Comparison of ENCODE assay signal across 8 cellular contexts in the genomic region with DNA sequence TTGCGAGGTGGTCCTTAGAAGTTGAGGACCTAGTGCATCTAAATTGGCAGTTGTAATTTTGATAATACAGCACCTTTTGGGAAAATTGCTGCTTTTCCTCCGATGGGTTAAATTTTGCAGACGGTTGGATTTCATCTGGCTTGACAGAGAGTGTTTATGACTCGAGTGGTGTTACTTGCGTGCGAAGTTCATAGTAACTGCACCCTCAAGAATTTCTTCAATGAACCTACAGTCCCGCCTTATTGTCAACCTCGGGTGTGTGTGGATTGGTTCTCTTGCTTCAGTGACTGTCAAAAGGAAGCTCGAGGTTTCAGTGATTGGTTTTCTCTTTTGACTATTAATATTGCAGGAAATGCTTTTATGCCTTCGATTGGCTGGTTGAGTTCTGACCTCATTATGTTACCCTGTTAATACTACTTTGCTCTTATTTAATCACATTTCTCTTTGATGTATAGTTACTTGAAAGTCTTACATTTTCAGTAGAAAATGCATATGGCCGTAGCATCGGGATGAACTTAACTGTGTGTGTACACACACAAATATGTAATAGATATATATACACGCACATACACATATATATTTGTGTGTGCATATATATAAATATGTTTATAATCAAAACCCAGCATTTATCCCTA. TPM values are rescaled to one million over a fixed set of nuclear protein-coding genes. Genes with fewer than 3 reads are reported as not detected.
DNase-seq lines count a peak whose midpoint lies in the region; ATAC-seq and TF ChIP-seq lines count a peak whose summit lies in the region.

No MANE protein-coding gene starts in this region.

- TF ChIP-seq CTCF in MCF 10A (IDR thresholded peaks at IDR 0.05; ENCODE audit: unreplicated experiment), result no peak

- H3K36me3 Mint-ChIP-seq in MCF 10A (ENCODE audit: insufficient read depth, unreplicated experiment), result peaks cover 5% of the 10 kb centered on the region

- no peaks in the 10 kb centered on the region for H3K9me3 Mint-ChIP-seq in MCF 10A (ENCODE audit: unreplicated experiment)

- peak overlapping the region; percentile 99 for H3K27ac Mint-ChIP-seq in MCF 10A (ENCODE audit: low read depth, unreplicated experiment)

- peak; percentile 38 for ATAC-seq in HG02798 (IDR thresholded peaks at IDR 0.05; ENCODE audit: poor library complexity, unreplicated experiment)

- intact Hi-C loops in MCF 10A (cut with micrococcal nuclease), result loop anchor here (1.0 to 10.0 kb wide), 5 partner anchors 109 to 939 kb away; partner anchors contain the start of genes MBD5, MMADHC and ORC4

- no peaks in the 10 kb centered on the region for H3K27me3 Mint-ChIP-seq in MCF 10A (ENCODE audit: insufficient read depth, unreplicated experiment)

- POLR2A ChIA-PET in MCF 10A (lab: Yijun Ruan, JAX), result interaction anchor here (0.6 to 1.6 kb wide), 13 partner anchors 8 to 967 kb away, joined by 3 to 11 read pairs (median 3); no protein-coding TSS in a partner anchor

- DNase-seq in NCI-H2107 treated with DMSO at 0.1 percent for 48 hours (lab: John Stamatoyannopoulos, UW; ENCODE audit: unreplicated experiment) (peak; percentile 53), NCI-H2107 (lab: John Stamatoyannopoulos, UW) (no peak), NCI-H1417 (lab: John Stamatoyannopoulos, UW) (peak; percentile 42 to 86 (median 71)), T-helper 2 cell (peak in 4 of 5 experiments; percentile 13 to 98 (median 70)), MCF 10A (ENCODE audit: unreplicated experiment) (peak; percentile 82), iPS-NIHi11 (ENCODE audit: low spot score) (peak; percentile 46), smooth muscle cell of the brain vasculature (ENCODE audit: low read depth, low spot score) (peak; percentile 33)

- CTCF ChIA-PET in MCF 10A (lab: Yijun Ruan, JAX), result interaction anchor here (0.5 to 1.2 kb wide), 7 partner anchors 15 to 337 kb away, joined by 3 to 8 read pairs (median 4); no protein-coding TSS in a partner anchor

- BruUV-seq in MCF 10A (replicated peaks; lab: Mats Ljungman, UMichigan), result TSS peak; percentile 41

- H3K4me3 Mint-ChIP-seq in MCF 10A (ENCODE audit: unreplicated experiment), result peak overlapping the region; percentile 91

- peaks cover 34% of the 10 kb centered on the region for H3K4me1 Mint-ChIP-seq in MCF 10A (ENCODE audit: insufficient read depth, unreplicated experiment)

RNA-seq across cellular contexts. Expression of gene EPC2, which starts 1.5 kb away (rescaled TPM):
- total RNA-seq in MCF 10A (2022), result 25.6 and 33.4 TPM in 2 replicates
